Comparison of ENCODE assay signal across 1 cellular context in genomic region chr17:41894791-41895331, GRCh38.
TF ChIP-seq lines count a peak whose summit lies in the region.

No MANE protein-coding gene starts in this region.

TF ChIP-seq in HepG2, 621 proteins besides CTCF, POLR2A, EP300 and RAD21:
- TF ChIP-seq ZBTB33 (CRISPR knock-in tag; IDR thresholded peaks at IDR 0.05) (peak; percentile 87; the same call in 1 of the 2 replicates), PRDM10 (CRISPR knock-in tag; IDR thresholded peaks at IDR 0.05; ENCODE audit: low read depth) (no peak), CEBPB (IDR thresholded peaks at IDR 0.05; ENCODE audit: borderline replicate concordance, low read depth, low read length) (peak; percentile 89), SRF (IDR thresholded peaks at IDR 0.05; ENCODE audit: low read depth, low read length) (no peak), ZNF547 (CRISPR knock-in tag; IDR thresholded peaks at IDR 0.05) (no peak), HNRNPL (IDR thresholded peaks at IDR 0.05; ENCODE audit: low read depth, low read length) (no peak), CEBPG (CRISPR knock-in tag; IDR thresholded peaks at IDR 0.05) (peak; percentile 68; the same call in 1 of the 2 replicates), THAP7 (CRISPR knock-in tag; IDR thresholded peaks at IDR 0.05) (no peak)
TF ChIP-seq in HepG2: peak in this region for 3.
